Comparison of ENCODE assay signal across 11 cellular contexts in the genomic region with DNA sequence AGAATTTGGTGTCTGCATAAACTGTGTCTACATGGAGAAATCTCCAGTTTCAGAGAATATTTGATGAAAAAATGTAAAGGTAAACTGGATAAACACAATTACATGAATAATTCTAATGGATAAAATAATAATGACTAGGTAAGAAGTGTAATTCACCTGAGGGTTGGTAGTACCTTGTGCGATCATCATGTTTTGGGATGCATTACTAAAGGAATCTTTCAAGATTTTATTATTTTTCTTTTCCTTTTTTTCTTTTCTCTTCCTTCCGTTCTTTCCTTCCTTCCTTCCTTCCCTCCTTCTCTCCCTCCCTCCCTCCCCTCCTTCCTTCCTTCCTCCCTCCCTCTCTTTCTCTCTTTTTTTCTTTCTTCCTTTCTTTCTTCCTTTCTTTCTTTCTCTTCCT.
"Had no signal": no experiment of that assay in that cellular context is flagged by ENCODE, and none has a peak within 500 bp of the region (broad histone marks: within the 10 kb centered on the region; RNA-seq: fewer than 3 reads in every experiment).

No MANE protein-coding gene starts in this region.

- H3K9me3 Mint-ChIP-seq: HFFc6 had no signal

- H3K9me3 ChIP-seq: HAP-1 had no signal

- H3K4me2 ChIP-seq: GM23338 had no signal

- H3K4me1 ChIP-seq: HAP-1 had no signal

- H3K4me3 Mint-ChIP-seq: GM23338, H9, HFFc6 had no signal

- DNase-seq: GM23248, GOT3, H7, H9, HCEC 1CT, HFFc6 had no signal

- H3K27ac ChIP-seq: GM23248 had no signal

- FAIRE-seq: H1, H54 had no signal

- H3K4me3 ChIP-seq: GM23248, GM23338, HAP-1 had no signal

- H2AFZ ChIP-seq: GM23248, GM23338 had no signal

- H3K27ac Mint-ChIP-seq: GM23338, H9, HFFc6 had no signal

- ATAC-seq: GM23338, HCT116 had no signal

- H3K36me3 ChIP-seq: HAP-1 had no signal

- H3K9ac ChIP-seq: GM23248 had no signal

- H3K4me1 Mint-ChIP-seq: GM23338, H9 had no signal
